In genomic region chr11:17526326-17526725, GRCh38 we compare ENCODE assay signal across 15 cellular contexts. TPM values are rescaled to one million over a fixed set of nuclear protein-coding genes. Genes with fewer than 3 reads are reported as not detected.
DNase-seq lines count a peak whose midpoint lies in the region; ATAC-seq and TF ChIP-seq lines count a peak whose summit lies in the region.
"Had no signal": no experiment of that assay in that cellular context is flagged by ENCODE, and none has a peak within 500 bp of the region (broad histone marks: within the 10 kb centered on the region; RNA-seq: fewer than 3 reads in every experiment).

No MANE protein-coding gene starts in this region.

- no peak overlapping the region for H2AFZ ChIP-seq in neuronal stem cell (ENCODE audit: low read length)
- H2AFZ ChIP-seq: GM23338 had no signal

- TF ChIP-seq EP300 in transverse colon (IDR thresholded peaks at IDR 0.05; ENCODE audit: low read depth) = no peak

- WGBS in neuronal stem cell (ENCODE audit: extremely low coverage in 2 of 2, insufficient read length in 2 of 2, insufficient replicate concordance in 1 of 2), 2 donors = no CpG with 5 or more reads among the region's 13 CpGs
- 86% methylated on average over 13 of the region's 13 CpGs; no CpG with 5 or more reads in 1 of the 2 donors for WGBS in transverse colon (ENCODE audit: low coverage in 1 of 2), 2 donors

- no peaks in the 10 kb centered on the region for H3K9me3 ChIP-seq in right atrium auricular region
- H3K9me3 ChIP-seq in neuronal stem cell (replicated peaks in 1 of 2; ENCODE audit: control insufficient read depth in 2 of 2, insufficient read depth in 1 of 2, low read depth in 1 of 2, low read length in 2 of 2) = no peaks in the 10 kb centered on the region
- no peaks in the 10 kb centered on the region for H3K9me3 ChIP-seq in transverse colon
- H3K9me3 ChIP-seq: BLaER1 treated with 17β-estradiol and CSF1 and Interleukin-3, amounts not matched to agents 10 nM and 100 nM had no signal

- no peak overlapping the region for H3K4me2 ChIP-seq in neuronal stem cell (ENCODE audit: insufficient read depth, low read length, poor library complexity, severe bottlenecking)
- H3K4me2 ChIP-seq: BLaER1 treated with 17β-estradiol and CSF1 and Interleukin-3, amounts not matched to agents 10 nM and 100 nM; GM23338 had no signal

- H2BK12ac ChIP-seq in neuronal stem cell (ENCODE audit: low read length) = no peak overlapping the region

- TF ChIP-seq CTCF in right atrium auricular region (IDR thresholded peaks at IDR 0.05) = no peak
- no peak for TF ChIP-seq CTCF in transverse colon (IDR thresholded peaks at IDR 0.05)

- H3K4me3 ChIP-seq in right atrium auricular region (no peak overlapping the region), neuronal stem cell (ENCODE audit: low read length in 2 of 2) (no peak overlapping the region), transverse colon (no peak overlapping the region)
- H3K4me3 ChIP-seq: BLaER1 treated with 17β-estradiol and CSF1 and Interleukin-3, amounts not matched to agents 10 nM and 100 nM; GM23338 had no signal

- no peak overlapping the region for H2BK120ac ChIP-seq in neuronal stem cell (ENCODE audit: low read depth, low read length)

- H2BK5ac ChIP-seq in neuronal stem cell (ENCODE audit: low read length) = peak overlapping the region; percentile 17

- H3K23ac ChIP-seq in neuronal stem cell (ENCODE audit: low read depth, low read length, poor library complexity) = no peak overlapping the region

- no peak for TF ChIP-seq POLR2A in transverse colon (IDR thresholded peaks at IDR 0.05)

- no peak for ATAC-seq in Right ventricle myocardium superior (ENCODE audit: poor library complexity)

- H3K27me3 ChIP-seq in right atrium auricular region (no peaks in the 10 kb centered on the region), neuronal stem cell (ENCODE audit: control insufficient read depth in 3 of 3, insufficient read depth in 3 of 3, low read depth in 1 of 3, low read length in 3 of 3) (peaks cover 0 to 43% (median 0%) of the 10 kb centered on the region in 3 experiments), transverse colon (no peaks in the 10 kb centered on the region)
- H3K27me3 ChIP-seq: BLaER1 treated with 17β-estradiol and CSF1 and Interleukin-3, amounts not matched to agents 10 nM and 100 nM had no signal

- no peak overlapping the region for H3K14ac ChIP-seq in neuronal stem cell (ENCODE audit: low read length)

- peak overlapping the region; percentile 59 for H2AK5ac ChIP-seq in neuronal stem cell (ENCODE audit: low read depth, low read length)

- H3K79me1 ChIP-seq in neuronal stem cell (ENCODE audit: low read depth, low read length) = no peaks in the 10 kb centered on the region

- intact Hi-C loops in Right ventricle myocardium superior (cut with DNase I) = no loop called here
- intact Hi-C loops in transverse colon (cut with DNase I; ENCODE audit: low total_unique reads) = no loop called here

- H3K4me1 ChIP-seq in right atrium auricular region (peaks cover 0 to 27% of the 10 kb centered on the region in 2 donors), neuronal stem cell (ENCODE audit: control insufficient read depth in 2 of 2, insufficient read depth in 1 of 2, low read depth in 1 of 2, low read length in 2 of 2) (peaks cover 0 to 13% of the 10 kb centered on the region in 2 donors), transverse colon (peaks cover 0 to 5% (median under 1%) of the 10 kb centered on the region in 4 donors)

- peak overlapping the region; percentile 66 for H4K8ac ChIP-seq in neuronal stem cell (ENCODE audit: low read depth, low read length)

- peak overlapping the region; percentile 34 for H3K9ac ChIP-seq in neuronal stem cell (ENCODE audit: low read depth, low read length, poor library complexity)
- H3K9ac ChIP-seq: BLaER1 treated with 17β-estradiol and CSF1 and Interleukin-3, amounts not matched to agents 10 nM and 100 nM had no signal

- DNase-seq in Right ventricle myocardium superior (peak; percentile 37), right atrium auricular region (ENCODE audit: low spot score) (no peak), hepatic stellate cell (ENCODE audit: low spot score) (peak; percentile 82), neuronal stem cell (ENCODE audit: low spot score) (no peak), transverse colon (no peak)
- no peak for DNase-seq in stimulated activated CD4-positive, alpha-beta T cell treated with anti-CD3 and anti-CD28 coated beads, Interleukin-12 subunit alpha, Interleukin-12 subunit beta, amount 100 ng/mL, for 4 hours
- DNase-seq in activated CD8-positive, alpha-beta memory T cell treated with anti-CD3 and anti-CD28 coated beads, Interleukin-2, amount 50 U/mL, for 4 hours = no peak
- DNase-seq: CD4-positive, CD25-positive, alpha-beta regulatory T cell; DMS53; GF-D8; H7 had no signal

- H3K18ac ChIP-seq in neuronal stem cell (ENCODE audit: low read length) = peak overlapping the region; percentile 66

- H3K36me3 ChIP-seq in right atrium auricular region (no peaks in the 10 kb centered on the region), neuronal stem cell (replicated peaks in 1 of 2; ENCODE audit: control insufficient read depth in 2 of 2, insufficient read depth in 2 of 2, low read length in 2 of 2) (no peaks in the 10 kb centered on the region), transverse colon (peaks cover 0 to 7% (median 0%) of the 10 kb centered on the region in 4 donors)
- H3K36me3 ChIP-seq: BLaER1 treated with 17β-estradiol and CSF1 and Interleukin-3, amounts not matched to agents 10 nM and 100 nM had no signal

- H3K27ac ChIP-seq in right atrium auricular region (no peak overlapping the region), neuronal stem cell (replicated peaks; ENCODE audit: low read length) (no peak overlapping the region), transverse colon (no peak overlapping the region)
- H3K27ac ChIP-seq: 22Rv1; BLaER1 treated with 17β-estradiol and CSF1 and Interleukin-3, amounts not matched to agents 10 nM and 100 nM had no signal

- no peak overlapping the region for H4K91ac ChIP-seq in neuronal stem cell (ENCODE audit: low read depth, low read length, poor library complexity)

- H2BK15ac ChIP-seq in neuronal stem cell (ENCODE audit: low read length) = peak overlapping the region; percentile 52

- in situ Hi-C loops in transverse colon (cut with MboI; ENCODE audit: low pct_ligation_motif_present in 1 of 4, low pct_unique_long_range_greater_than_20kb in 1 of 4, low sequenced_read_pairs in 3 of 4) = loop anchor here in 1 of 4 donors (10.0 kb wide), 1 partner anchor 292 kb away; no protein-coding TSS in a partner anchor

- no peak overlapping the region for H3K4ac ChIP-seq in neuronal stem cell (ENCODE audit: low read length)

RNA-seq across cellular contexts. Expression of gene USH1C, which starts 17.9 kb away (rescaled TPM):
- total RNA-seq in Right ventricle myocardium superior (0.78 TPM), right atrium auricular region (not detected), transverse colon (1,000 to 10,000 TPM in 1 of 4 donors, 100 to 1,000 TPM in 3; 110 to 1,022 (median 157) TPM)
- 0.57 TPM for polyA plus RNA-seq in neuronal stem cell (2013, experiment 1 of 2)
- polyA plus RNA-seq in neuronal stem cell (2013, experiment 2 of 2) = 0.66 TPM
- total RNA-seq: A673; CD4-positive, CD25-positive, alpha-beta regulatory T cell had no signal
- polyA plus RNA-seq: CD4-positive, CD25-positive, alpha-beta regulatory T cell had no signal

RNA-seq across cellular contexts. Expression of gene OTOG, which starts 20.7 kb away (rescaled TPM):
- total RNA-seq in Right ventricle myocardium superior (not detected), right atrium auricular region (not detected), transverse colon (not detected)
- polyA plus RNA-seq in neuronal stem cell (2013, experiment 1 of 2) = 0.35 TPM
- polyA plus RNA-seq in neuronal stem cell (2013, experiment 2 of 2) = 0.37 TPM
- total RNA-seq: A673; CD4-positive, CD25-positive, alpha-beta regulatory T cell had no signal
- polyA plus RNA-seq: CD4-positive, CD25-positive, alpha-beta regulatory T cell had no signal

RNA-seq across cellular contexts. Expression of gene ABCC8, which starts 49.7 kb away (rescaled TPM):
- total RNA-seq in Right ventricle myocardium superior = 0.91 TPM
- total RNA-seq in right atrium auricular region = 1 to 10 TPM; 3.0 to 4.2 TPM
- 0.85 TPM for polyA plus RNA-seq in neuronal stem cell (2013, experiment 1 of 2)
- polyA plus RNA-seq in neuronal stem cell (2013, experiment 2 of 2) = 0.51 TPM
- 1 to 10 TPM in 3 of 4 donors, under 1 TPM in 1; 0.40 to 4.0 (median 3.5) TPM for total RNA-seq in transverse colon
- total RNA-seq: A673; CD4-positive, CD25-positive, alpha-beta regulatory T cell had no signal
- polyA plus RNA-seq: CD4-positive, CD25-positive, alpha-beta regulatory T cell had no signal

Comparison
In these comparisons a context has a peak if more than half of its experiments do, and no peak if none do; other contexts are left out.
1. DNase-seq: peak in Right ventricle myocardium superior (single experiment) and hepatic stellate cell (single experiment); none in right atrium auricular region (single experiment), neuronal stem cell (single experiment), transverse colon (single experiment), stimulated activated CD4-positive, alpha-beta T cell treated with anti-CD3 and anti-CD28 coated beads, Interleukin-12 subunit alpha, Interleukin-12 subunit beta, amount 100 ng/mL, for 4 hours (single experiment) and activated CD8-positive, alpha-beta memory T cell treated with anti-CD3 and anti-CD28 coated beads, Interleukin-2, amount 50 U/mL, for 4 hours (single experiment).
2. RNA of gene USH1C, which starts 17.9 kb away (total RNA-seq): 110 to 1,022 TPM in transverse colon; 0.78 TPM in Right ventricle myocardium superior (single experiment) and not detected in right atrium auricular region; every median in the first group is over 10 times any median in the second.